Comparison of ENCODE assay signal across 10 cellular contexts in genomic region chr5:171520300-171521170, GRCh38.
DNase-seq lines count a peak whose midpoint lies in the region; ATAC-seq, FAIRE-seq and TF ChIP-seq lines count a peak whose summit lies in the region.
"Had no signal": no experiment of that assay in that cellular context is flagged by ENCODE, and none has a peak within 500 bp of the region (broad histone marks: within the 10 kb centered on the region; RNA-seq: fewer than 3 reads in every experiment).

No MANE protein-coding gene starts in this region.

- H3K9me2 ChIP-seq in HCT116 (ENCODE audit: insufficient read depth), result no peaks in the 10 kb centered on the region

- H3K9ac ChIP-seq in HCT116 (ENCODE audit: low read length) (peak overlapping the region; percentile 39), astrocyte (ENCODE audit: low read length) (peak overlapping the region; percentile 45), skeletal muscle tissue (ENCODE audit: low read depth in 1 of 3, low read length in 3 of 3) (no peak overlapping the region)

- no TSS peak for BruUV-seq in HCT116 (replicated peaks; lab: Mats Ljungman, UMichigan)

- TF ChIP-seq RAD21 in HCT116 (IDR thresholded peaks at IDR 0.05; ENCODE audit: low read depth), result no peak

- no peaks in the 10 kb centered on the region for H4K20me1 ChIP-seq in HCT116 (ENCODE audit: insufficient read depth)
- no peaks in the 10 kb centered on the region for H4K20me1 ChIP-seq in astrocyte (ENCODE audit: insufficient read depth, low read length)

- H3K27ac Mint-ChIP-seq in astrocyte (ENCODE audit: unreplicated experiment), result peak overlapping the region; percentile 87
- H3K27ac Mint-ChIP-seq in T-helper 2 cell treated with Interferon-gamma antibody and Interleukin-4, amounts not matched to agents 5 μg/mL and 100 μg/mL, for 36 hours, result no peak overlapping the region
- H3K27ac Mint-ChIP-seq: activated naive CD8-positive, alpha-beta T cell had no signal

- H3K9me3 ChIP-seq in HCT116 (ENCODE audit: control insufficient read depth in 1 of 2, insufficient read depth in 1 of 2, low read depth in 1 of 2, low read length in 2 of 2) (no peaks in the 10 kb centered on the region), astrocyte (ENCODE audit: insufficient read depth, low read depth, low read length) (no peaks in the 10 kb centered on the region), right cardiac atrium (ENCODE audit: control insufficient read depth, low read length) (no peaks in the 10 kb centered on the region), skeletal muscle tissue (ENCODE audit: control insufficient read depth in 3 of 3, low read length in 3 of 3) (no peaks in the 10 kb centered on the region)

- TF ChIP-seq CTCF in HCT116 (IDR thresholded peaks at IDR 0.05 in 2 of 3, conservative IDR thresholded peaks at IDR 0.05 in 1 of 3; ENCODE audit: borderline replicate concordance in 1 of 3, insufficient read depth in 1 of 3, low read depth in 2 of 3, low read length in 2 of 3), result no peak
- no peak for TF ChIP-seq CTCF in astrocyte (IDR thresholded peaks at IDR 0.05; ENCODE audit: insufficient read depth, low read depth, low read length)

- no peak overlapping the region for H3K4me3 Mint-ChIP-seq in astrocyte (ENCODE audit: unreplicated experiment)
- no peak overlapping the region for H3K4me3 Mint-ChIP-seq in T-helper 2 cell treated with Interferon-gamma antibody and Interleukin-4, amounts not matched to agents 5 μg/mL and 100 μg/mL, for 36 hours
- H3K4me3 Mint-ChIP-seq: activated naive CD8-positive, alpha-beta T cell had no signal

- CTCF ChIA-PET in HCT116 (lab: Charles Lee), result interaction anchor here (0.9 kb wide), 1 partner anchor 23 kb away, joined by 4 read pairs; no protein-coding TSS in a partner anchor

- H3K27me3 Mint-ChIP-seq in astrocyte (ENCODE audit: low read depth, unreplicated experiment), result peaks cover 6% of the 10 kb centered on the region
- H3K27me3 Mint-ChIP-seq in T-helper 2 cell treated with Interferon-gamma antibody and Interleukin-4, amounts not matched to agents 5 μg/mL and 100 μg/mL, for 36 hours (ENCODE audit: low read depth), result no peaks in the 10 kb centered on the region

- H3K4me3 ChIP-seq in HCT116 (replicated peaks in 1 of 2; ENCODE audit: low read depth in 1 of 2, low read length in 2 of 2) (peak overlapping the region in 1 of 2 experiments; percentile 16; a peak in 2 of 4 replicates), astrocyte (ENCODE audit: insufficient read depth, low read depth, low read length) (no peak overlapping the region), right cardiac atrium (ENCODE audit: low read length) (no peak overlapping the region), skeletal muscle tissue (ENCODE audit: low read length in 3 of 3) (no peak overlapping the region)

- peaks cover 31% of the 10 kb centered on the region for H3K4me1 Mint-ChIP-seq in astrocyte (ENCODE audit: low read depth, unreplicated experiment)
- no peaks in the 10 kb centered on the region for H3K4me1 Mint-ChIP-seq in T-helper 2 cell treated with Interferon-gamma antibody and Interleukin-4, amounts not matched to agents 5 μg/mL and 100 μg/mL, for 36 hours (ENCODE audit: low read depth)

- H3K36me3 ChIP-seq in HCT116 (ENCODE audit: control insufficient read depth in 1 of 2, insufficient read depth in 2 of 2, low read length in 2 of 2) (no peaks in the 10 kb centered on the region), astrocyte (ENCODE audit: insufficient read depth, low read length) (no peaks in the 10 kb centered on the region), skeletal muscle tissue (ENCODE audit: control insufficient read depth in 3 of 3, insufficient read depth in 3 of 3, low read length in 3 of 3) (no peaks in the 10 kb centered on the region)
- H3K36me3 ChIP-seq: WERI-Rb-1 had no signal

- no peak for FAIRE-seq in astrocyte (lab: Jason Lieb, UNC)

- peak overlapping the region; percentile 29 for H3K27ac ChIP-seq in HCT116 (ENCODE audit: low read depth, low read length)
- peak overlapping the region; percentile 60 for H3K27ac ChIP-seq in astrocyte (ENCODE audit: low read depth, low read length)
- no peak overlapping the region for H3K27ac ChIP-seq in right cardiac atrium (ENCODE audit: low read length)
- H3K27ac ChIP-seq in skeletal muscle tissue (ENCODE audit: low read depth, low read length), result peak overlapping the region; percentile 47
- H3K27ac ChIP-seq: WERI-Rb-1 had no signal

- ATAC-seq in HCT116, result peak; percentile 56
- ATAC-seq in right cardiac atrium, result peak; percentile 47 to 79
- no peak for ATAC-seq in GM18870 (IDR thresholded peaks at IDR 0.05; ENCODE audit: unreplicated experiment)

- no peak for TF ChIP-seq POLR2A in HCT116 (IDR thresholded peaks at IDR 0.05; ENCODE audit: borderline replicate concordance, extremely low read depth, insufficient read depth, insufficient read length)

- intact Hi-C loops in HCT116 (cut with micrococcal nuclease), result no loop called here
- intact Hi-C loops in right cardiac atrium (cut with DNase I), result no loop called here

- peaks cover 4% of the 10 kb centered on the region for H3K9me3 Mint-ChIP-seq in astrocyte (ENCODE audit: unreplicated experiment)
- no peaks in the 10 kb centered on the region for H3K9me3 Mint-ChIP-seq in T-helper 2 cell treated with Interferon-gamma antibody and Interleukin-4, amounts not matched to agents 5 μg/mL and 100 μg/mL, for 36 hours

- no peaks in the 10 kb centered on the region for H3K36me3 Mint-ChIP-seq in astrocyte (ENCODE audit: low read depth, unreplicated experiment)
- no peaks in the 10 kb centered on the region for H3K36me3 Mint-ChIP-seq in T-helper 2 cell treated with Interferon-gamma antibody and Interleukin-4, amounts not matched to agents 5 μg/mL and 100 μg/mL, for 36 hours (ENCODE audit: low read depth)
- H3K36me3 Mint-ChIP-seq: activated naive CD8-positive, alpha-beta T cell had no signal

- POLR2A ChIA-PET in HCT116 (lab: Charles Lee), result no interaction called here

- peak overlapping the region; percentile 54 for H2AFZ ChIP-seq in HCT116 (ENCODE audit: low read depth, low read length, poor library complexity, severe bottlenecking)
- H2AFZ ChIP-seq in astrocyte (ENCODE audit: low read depth, low read length), result peak overlapping the region; percentile 34

- 58% methylated on average over 20 of the region's 20 CpGs for WGBS in right cardiac atrium

- H3K4me2 ChIP-seq in HCT116 (ENCODE audit: low read length) (peak overlapping the region; percentile 61), astrocyte (ENCODE audit: low read length) (peak overlapping the region; percentile 70)

- H3K4me1 ChIP-seq in HCT116 (ENCODE audit: control insufficient read depth in 1 of 2, insufficient read depth in 2 of 2, low read length in 2 of 2) (peaks cover 19 to 29% of the 10 kb centered on the region in 2 experiments), astrocyte (ENCODE audit: insufficient read depth, low read length) (peaks cover 24% of the 10 kb centered on the region), right cardiac atrium (ENCODE audit: control insufficient read depth, insufficient read depth, low read length) (peaks cover 3% of the 10 kb centered on the region), skeletal muscle tissue (ENCODE audit: control insufficient read depth in 3 of 3, insufficient read depth in 3 of 3, low read length in 3 of 3) (peaks cover 16 to 22% (median 17%) of the 10 kb centered on the region in 3 donors)

- no peaks in the 10 kb centered on the region for H3K79me2 ChIP-seq in HCT116 (ENCODE audit: insufficient read depth, low read length)
- H3K79me2 ChIP-seq in astrocyte (ENCODE audit: insufficient read depth, low read length), result no peaks in the 10 kb centered on the region

- DNase-seq in HCT116 (ENCODE audit: low read depth, low spot score), result no peak
- peak; percentile 56 for DNase-seq in astrocyte (ENCODE audit: low read depth)
- peak; percentile 44 to 76 (median 54) for DNase-seq in right cardiac atrium
- DNase-seq in NCI-H82 treated with DMSO at 0.1 percent for 48 hours (lab: John Stamatoyannopoulos, UW; ENCODE audit: unreplicated experiment), result no peak
- no peak for DNase-seq in T-helper 2 cell treated with Interferon-gamma antibody and Interleukin-4, amounts not matched to agents 5 μg/mL and 100 μg/mL, for 36 hours (ENCODE audit: low spot score)
- DNase-seq in NCI-H748 (lab: John Stamatoyannopoulos, UW; ENCODE audit: unreplicated experiment), result no peak
- DNase-seq: WERI-Rb-1 had no signal

- H3K27me3 ChIP-seq in HCT116 (ENCODE audit: insufficient read depth, low read length) (no peaks in the 10 kb centered on the region), astrocyte (ENCODE audit: insufficient read depth, low read length) (peaks cover 2% of the 10 kb centered on the region), right cardiac atrium (ENCODE audit: control insufficient read depth, insufficient read depth) (no peaks in the 10 kb centered on the region), skeletal muscle tissue (ENCODE audit: control insufficient read depth in 3 of 3, insufficient read depth in 3 of 3, low read length in 3 of 3) (no peaks in the 10 kb centered on the region)

- RAD21 ChIA-PET in HCT116 (lab: Charles Lee; ENCODE audit: low non-redundant PET in 1 of 2, low total read pairs in 2 of 2, uncharacterized antibody in 2 of 2, unreplicated experiment in 2 of 2), result interaction anchor here in 1 of 2 experiments (0.6 kb wide), 1 partner anchor 26 kb away, joined by 4 read pairs; no protein-coding TSS in a partner anchor

TF ChIP-seq in HCT116, 20 proteins besides CTCF, POLR2A, EP300 and RAD21 (continues in another document):
- no peak for TF ChIP-seq JUND (IDR thresholded peaks at IDR 0.05)
- TF ChIP-seq MAX (IDR thresholded peaks at IDR 0.05), result no peak
- TF ChIP-seq EZH2 (IDR thresholded peaks at IDR 0.05), result no peak
- no peak for TF ChIP-seq ELF1 (IDR thresholded peaks at IDR 0.05; ENCODE audit: borderline replicate concordance, low read depth)
- no peak for TF ChIP-seq SP1 (IDR thresholded peaks at IDR 0.05; ENCODE audit: low read depth)
- no peak for TF ChIP-seq POLR2AphosphoS5 (IDR thresholded peaks at IDR 0.05; ENCODE audit: low read depth, low read length)
- TF ChIP-seq EZH2phosphoT487 (IDR thresholded peaks at IDR 0.05; ENCODE audit: borderline replicate concordance), result no peak
- TF ChIP-seq EGR1 (IDR thresholded peaks at IDR 0.05; ENCODE audit: low read depth), result no peak

Comparison
In these comparisons a context has a peak if more than half of its experiments do, and no peak if none do; other contexts are left out.
1. DNase-seq: peak in astrocyte (single experiment) and right cardiac atrium (3 of 3); none in HCT116 (single experiment), NCI-H82 treated with DMSO at 0.1 percent for 48 hours (single experiment), T-helper 2 cell treated with Interferon-gamma antibody and Interleukin-4, amounts not matched to agents 5 μg/mL and 100 μg/mL, for 36 hours (single experiment) and NCI-H748 (single experiment).
2. H3K9ac ChIP-seq: peak in HCT116 (single experiment) and astrocyte (single experiment); none in skeletal muscle tissue (0 of 3).